Comparison of ENCODE assay signal across 1 cellular context in genomic region chr12:10171954-10172353, GRCh38.
TF ChIP-seq lines count a peak whose summit lies in the region.

Gene OLR1 (minus strand): TSS chr12:10172132. CDS start chr12:10172077, 55 bp downstream.

TF ChIP-seq in IMR-90, 13 proteins besides CTCF, POLR2A, EP300 and RAD21:
- no peak for TF ChIP-seq SMC3 (IDR thresholded peaks at IDR 0.05; ENCODE audit: low read depth, low read length)
- TF ChIP-seq CEBPB (IDR thresholded peaks at IDR 0.05; ENCODE audit: low read depth, low read length): peak; percentile 44; the same call in 1 of the 2 replicates
